ENCODE assay signal across 8 cellular contexts in genomic region chr1:161117681-161118581, GRCh38. TPM values are rescaled to one million over a fixed set of nuclear protein-coding genes. Genes with fewer than 3 reads are reported as not detected.
A peak's percentile ranks its signal among the peaks of the same experiment; 100 is the strongest.
DNase-seq lines count a peak whose midpoint lies in the region; ATAC-seq and TF ChIP-seq lines count a peak whose summit lies in the region.

A gene with protein sequence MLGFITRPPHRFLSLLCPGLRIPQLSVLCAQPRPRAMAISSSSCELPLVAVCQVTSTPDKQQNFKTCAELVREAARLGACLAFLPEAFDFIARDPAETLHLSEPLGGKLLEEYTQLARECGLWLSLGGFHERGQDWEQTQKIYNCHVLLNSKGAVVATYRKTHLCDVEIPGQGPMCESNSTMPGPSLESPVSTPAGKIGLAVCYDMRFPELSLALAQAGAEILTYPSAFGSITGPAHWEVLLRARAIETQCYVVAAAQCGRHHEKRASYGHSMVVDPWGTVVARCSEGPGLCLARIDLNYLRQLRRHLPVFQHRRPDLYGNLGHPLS (plus strand): TSS chr1:161118105. CDS start chr1:161118177, 72 bp downstream.
A gene with protein sequence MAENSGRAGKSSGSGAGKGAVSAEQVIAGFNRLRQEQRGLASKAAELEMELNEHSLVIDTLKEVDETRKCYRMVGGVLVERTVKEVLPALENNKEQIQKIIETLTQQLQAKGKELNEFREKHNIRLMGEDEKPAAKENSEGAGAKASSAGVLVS (minus strand): TSS chr1:161118037. CDS start chr1:161118026, 11 bp downstream.

- ATAC-seq in HG02763 (IDR thresholded peaks at IDR 0.05; ENCODE audit: unreplicated experiment) (peak; percentile 76), T-helper 17 cell (peak; percentile 83), left cardiac atrium (peak; percentile 94)

- H3K27ac Mint-ChIP-seq in T-helper 17 cell (peak within 1 kb of the TSS; percentile 94), type B pancreatic cell (peak within 1 kb of the TSS; percentile 94)

- no peaks in the 10 kb centered on the region for H3K9me3 ChIP-seq in T-helper 17 cell (ENCODE audit: control insufficient read depth, low read length, poor library complexity, severe bottlenecking)

- H3K36me3 Mint-ChIP-seq in T-helper 17 cell (ENCODE audit: low read depth) (peaks cover 3% of the 10 kb centered on the region), type B pancreatic cell (peaks cover 19% of the 10 kb centered on the region)

- TF ChIP-seq CTCF in GM13976 (IDR thresholded peaks at IDR 0.05; ENCODE audit: borderline replicate concordance, control extremely low read depth, extremely low read depth, insufficient read depth, missing control alignments) = no peak
- no peak for TF ChIP-seq CTCF in type B pancreatic cell (conservative IDR thresholded peaks at IDR 0.05)

- DNase-seq in GM13976 (ENCODE audit: low spot score) = peak; percentile 94
- peak; percentile 6 for DNase-seq in NCI-H1417 treated with DMSO at 0.1 percent for 48 hours (lab: John Stamatoyannopoulos, UW)
- peak; percentile 75 to 81 (median 79) for DNase-seq in T-helper 17 cell
- DNase-seq in amniotic stem cell (lab: John Stamatoyannopoulos, UW) = peak; percentile 51
- DNase-seq in left cardiac atrium = peak; percentile 90
- peak; percentile 97 for DNase-seq in posterior vena cava (ENCODE audit: low spot score)
- peak; percentile 90 for DNase-seq in type B pancreatic cell (ENCODE audit: extremely low spot score, unreplicated experiment)

- H3K9me3 Mint-ChIP-seq in type B pancreatic cell = no peaks in the 10 kb centered on the region

- peaks cover 42% of the 10 kb centered on the region for H3K4me1 Mint-ChIP-seq in T-helper 17 cell
- peaks cover 41% of the 10 kb centered on the region for H3K4me1 Mint-ChIP-seq in type B pancreatic cell (ENCODE audit: unreplicated experiment)

- H3K4me3 Mint-ChIP-seq in T-helper 17 cell (peak within 1 kb of the TSS; percentile 97), type B pancreatic cell (peak within 1 kb of the TSS; percentile 95)

- in situ Hi-C loops in GM13976 (cut with MboI; ENCODE audit: low sequenced_read_pairs, unreplicated experiment) = no loop called here

- H3K27me3 Mint-ChIP-seq in T-helper 17 cell (no peaks in the 10 kb centered on the region), type B pancreatic cell (no peaks in the 10 kb centered on the region)

- intact Hi-C loops in left cardiac atrium (cut with DNase I) (no loop called here), posterior vena cava (cut with DNase I) (no loop called here)

RNA-seq across cellular contexts. Expression of the first gene that starts in this region (rescaled TPM):
- total RNA-seq in T-helper 17 cell (10 to 100 TPM; 16.0 to 19.3 TPM), left cardiac atrium (10 to 100 TPM; 21.8 to 27.6 TPM), posterior vena cava (10 to 100 TPM; 23.7 to 29.6 TPM), type B pancreatic cell (ENCODE audit: low replicate concordance) (42.4 and 47.5 TPM in 2 replicates)

RNA-seq across cellular contexts. Expression of the second gene that starts in this region (rescaled TPM):
- 10 to 100 TPM; 34.5 to 37.1 TPM for total RNA-seq in T-helper 17 cell
- 10 to 100 TPM; 50.5 to 63.7 TPM for total RNA-seq in left cardiac atrium
- total RNA-seq in posterior vena cava = 10 to 100 TPM; 35.8 to 43.6 TPM
- 41.1 and 50.9 TPM in 2 replicates for total RNA-seq in type B pancreatic cell (ENCODE audit: low replicate concordance)

Comparison
In these comparisons a context has a peak if more than half of its experiments do, and no peak if none do; other contexts are left out.
1. Peak in every context shown above with its lines: DNase-seq and ATAC-seq.
2. DNase-seq: peak in every context shown above with its lines; median percentile 97 in posterior vena cava; 94 in GM13976; 90 in left cardiac atrium; 90 in type B pancreatic cell; 79 in T-helper 17 cell; 51 in amniotic stem cell; 6 in NCI-H1417 treated with DMSO at 0.1 percent for 48 hours.